8 cellular contexts compared by ENCODE assay signal in the genomic region with DNA sequence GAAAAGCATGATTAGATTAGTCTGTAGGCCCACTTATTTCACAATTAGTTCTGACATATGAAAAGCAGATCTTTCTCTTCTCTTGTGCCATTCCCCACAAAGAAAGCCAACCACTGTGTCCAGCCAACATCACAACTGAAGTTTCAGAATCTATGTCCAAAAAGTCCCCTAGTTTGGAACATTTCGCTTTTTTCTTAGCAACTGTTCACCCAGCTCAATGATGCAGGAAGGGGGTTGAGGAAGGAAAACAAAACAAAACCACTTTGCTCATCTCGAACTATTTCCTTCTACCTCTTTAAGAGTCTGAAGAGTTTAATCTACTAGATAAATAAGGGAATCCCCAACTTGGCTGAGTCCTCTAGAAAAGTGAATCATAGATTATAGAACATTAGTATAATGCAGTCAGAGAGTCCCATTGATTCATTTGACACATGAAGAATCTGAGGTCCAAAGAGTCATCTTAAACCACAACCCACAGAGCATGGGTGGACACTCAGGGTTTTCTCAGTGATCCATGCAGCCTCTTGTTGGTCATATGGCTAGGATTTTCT.
DNase-seq lines count a peak whose midpoint lies in the region; ATAC-seq and TF ChIP-seq lines count a peak whose summit lies in the region.

No MANE protein-coding gene starts in this region.

- no peaks in the 10 kb centered on the region for H3K9me3 Mint-ChIP-seq in GM23338
- H3K9me3 Mint-ChIP-seq in natural killer cell treated with Interleukin-12 subunit alpha and Interleukin-12 subunit beta and Interleukin-15 and Interleukin-18, amount 100 ng/mL, for 72 hours: peaks cover 5% of the 10 kb centered on the region

- H3K4me1 Mint-ChIP-seq in GM23338: peaks cover 3% of the 10 kb centered on the region; the same call in 2 of the 3 replicates
- peaks cover 56 to 61% of the 10 kb centered on the region in 2 donors for H3K4me1 Mint-ChIP-seq in natural killer cell treated with Interleukin-12 subunit alpha and Interleukin-12 subunit beta and Interleukin-15 and Interleukin-18, amount 100 ng/mL, for 72 hours (ENCODE audit: low read depth in 2 of 2)

- peak overlapping the region; percentile 65 for H3K27ac ChIP-seq in GM23338 (ENCODE audit: low read depth)
- peak overlapping the region in 1 of 2 donors; percentile 9 for H3K27ac ChIP-seq in ascending aorta

- H3K4me1 ChIP-seq in GM23338 (ENCODE audit: insufficient read depth) (no peaks in the 10 kb centered on the region), ascending aorta (peaks cover 0 to 4% of the 10 kb centered on the region in 2 donors)

- H3F3A ChIP-seq in GM23338 (replicated peaks; ENCODE audit: low read depth): no peaks in the 10 kb centered on the region

- no peak for DNase-seq in GM23338 (ENCODE audit: low spot score)
- peak; percentile 46 for DNase-seq in MG63
- DNase-seq in cardiac fibroblast (ENCODE audit: low read depth in 2 of 2): peak; percentile 63 to 87
- DNase-seq in natural killer cell treated with Interleukin-12 subunit alpha and Interleukin-12 subunit beta and Interleukin-15 and Interleukin-18, amount 100 ng/mL, for 72 hours (ENCODE audit: low spot score): peak; percentile 72
- no peak for DNase-seq in ascending aorta (ENCODE audit: low spot score in 2 of 2)
- DNase-seq in GM10266 (ENCODE audit: extremely low spot score): no peak
- no peak for DNase-seq in NK-92 (lab: John Stamatoyannopoulos, UW; ENCODE audit: unreplicated experiment)

- H3K4me2 ChIP-seq in GM23338: no peak overlapping the region

- H3K36me3 ChIP-seq in GM23338 (ENCODE audit: insufficient read depth): peaks cover 19% of the 10 kb centered on the region
- peaks cover 24% of the 10 kb centered on the region for H3K36me3 ChIP-seq in MG63
- peaks cover 0 to 6% of the 10 kb centered on the region in 2 donors for H3K36me3 ChIP-seq in ascending aorta

- no peaks in the 10 kb centered on the region for H4K20me1 ChIP-seq in GM23338 (replicated peaks; ENCODE audit: insufficient read depth)

- H3K4me3 ChIP-seq in GM23338 (no peak overlapping the region), MG63 (no peak overlapping the region), cardiac fibroblast (replicated peaks in 1 of 2; ENCODE audit: low read depth in 2 of 2, low read length in 2 of 2) (no peak overlapping the region), ascending aorta (no peak overlapping the region)

- no peak for TF ChIP-seq CTCF in GM23338 (conservative IDR thresholded peaks at IDR 0.05; ENCODE audit: low read depth in 2 of 2)
- no peak for TF ChIP-seq CTCF in cardiac fibroblast (IDR thresholded peaks at IDR 0.05; ENCODE audit: low read depth, low read length)
- TF ChIP-seq CTCF in ascending aorta (IDR thresholded peaks at IDR 0.05): no peak
- TF ChIP-seq CTCF in GM10266 (IDR thresholded peaks at IDR 0.05; ENCODE audit: control insufficient read depth, insufficient read depth, low read depth, missing control alignments): no peak

- intact Hi-C loops in ascending aorta (cut with DNase I): no loop called here

- no peaks in the 10 kb centered on the region for H3K9me3 ChIP-seq in MG63
- H3K9me3 ChIP-seq in ascending aorta: no peaks in the 10 kb centered on the region

- ATAC-seq in GM18502 (IDR thresholded peaks at IDR 0.05; ENCODE audit: poor library complexity, unreplicated experiment) (peak; percentile 58), GM23338 (no peak)
- peak; percentile 84 to 88 for ATAC-seq in natural killer cell treated with Interleukin-12 subunit alpha and Interleukin-12 subunit beta and Interleukin-15 and Interleukin-18, amount 100 ng/mL, for 72 hours

- H3K27me3 ChIP-seq in GM23338 (ENCODE audit: insufficient read depth) (no peaks in the 10 kb centered on the region), MG63 (no peaks in the 10 kb centered on the region), ascending aorta (no peaks in the 10 kb centered on the region)

- no peak overlapping the region for H2AFZ ChIP-seq in GM23338

- H3K9me2 ChIP-seq in GM23338 (ENCODE audit: insufficient read depth): no peaks in the 10 kb centered on the region

- no peak overlapping the region for H3K27ac Mint-ChIP-seq in GM23338
- H3K27ac Mint-ChIP-seq in natural killer cell treated with Interleukin-12 subunit alpha and Interleukin-12 subunit beta and Interleukin-15 and Interleukin-18, amount 100 ng/mL, for 72 hours: peak overlapping the region; percentile 88 to 94

- H3K36me3 Mint-ChIP-seq in GM23338 (ENCODE audit: low read depth): peaks cover 29% of the 10 kb centered on the region
- peaks cover 36% of the 10 kb centered on the region for H3K36me3 Mint-ChIP-seq in natural killer cell treated with Interleukin-12 subunit alpha and Interleukin-12 subunit beta and Interleukin-15 and Interleukin-18, amount 100 ng/mL, for 72 hours

- no peaks in the 10 kb centered on the region for H3K79me2 ChIP-seq in GM23338 (replicated peaks; ENCODE audit: insufficient read depth)

- H3K27me3 Mint-ChIP-seq in GM23338 (ENCODE audit: insufficient read depth, low read depth, poor library complexity): no peaks in the 10 kb centered on the region
- no peaks in the 10 kb centered on the region for H3K27me3 Mint-ChIP-seq in natural killer cell treated with Interleukin-12 subunit alpha and Interleukin-12 subunit beta and Interleukin-15 and Interleukin-18, amount 100 ng/mL, for 72 hours

- no peak overlapping the region for H3K4me3 Mint-ChIP-seq in GM23338
- H3K4me3 Mint-ChIP-seq in natural killer cell treated with Interleukin-12 subunit alpha and Interleukin-12 subunit beta and Interleukin-15 and Interleukin-18, amount 100 ng/mL, for 72 hours: peak overlapping the region; percentile 81

TF ChIP-seq in GM23338, 12 proteins besides CTCF, POLR2A, EP300 and RAD21 (continues in another document):
- TF ChIP-seq EZH2 (IDR thresholded peaks at IDR 0.05; ENCODE audit: low read depth, unreplicated experiment) (no peak), POLR2AphosphoS5 (IDR thresholded peaks at IDR 0.05; ENCODE audit: low read depth) (no peak)
- TF ChIP-seq, protein P1, sequence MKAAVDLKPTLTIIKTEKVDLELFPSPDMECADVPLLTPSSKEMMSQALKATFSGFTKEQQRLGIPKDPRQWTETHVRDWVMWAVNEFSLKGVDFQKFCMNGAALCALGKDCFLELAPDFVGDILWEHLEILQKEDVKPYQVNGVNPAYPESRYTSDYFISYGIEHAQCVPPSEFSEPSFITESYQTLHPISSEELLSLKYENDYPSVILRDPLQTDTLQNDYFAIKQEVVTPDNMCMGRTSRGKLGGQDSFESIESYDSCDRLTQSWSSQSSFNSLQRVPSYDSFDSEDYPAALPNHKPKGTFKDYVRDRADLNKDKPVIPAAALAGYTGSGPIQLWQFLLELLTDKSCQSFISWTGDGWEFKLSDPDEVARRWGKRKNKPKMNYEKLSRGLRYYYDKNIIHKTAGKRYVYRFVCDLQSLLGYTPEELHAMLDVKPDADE (IDR thresholded peaks at IDR 0.05): no peak

Comparison
In these comparisons a context has a peak if more than half of its experiments do, and no peak if none do; other contexts are left out.
1. DNase-seq: peak in MG63 (single experiment), cardiac fibroblast (2 of 2) and natural killer cell treated with Interleukin-12 subunit alpha and Interleukin-12 subunit beta and Interleukin-15 and Interleukin-18, amount 100 ng/mL, for 72 hours (single experiment); none in GM23338 (single experiment), ascending aorta (0 of 2), GM10266 (single experiment) and NK-92 (single experiment).